ENCODE assay signal across 9 cellular contexts in the genomic region with DNA sequence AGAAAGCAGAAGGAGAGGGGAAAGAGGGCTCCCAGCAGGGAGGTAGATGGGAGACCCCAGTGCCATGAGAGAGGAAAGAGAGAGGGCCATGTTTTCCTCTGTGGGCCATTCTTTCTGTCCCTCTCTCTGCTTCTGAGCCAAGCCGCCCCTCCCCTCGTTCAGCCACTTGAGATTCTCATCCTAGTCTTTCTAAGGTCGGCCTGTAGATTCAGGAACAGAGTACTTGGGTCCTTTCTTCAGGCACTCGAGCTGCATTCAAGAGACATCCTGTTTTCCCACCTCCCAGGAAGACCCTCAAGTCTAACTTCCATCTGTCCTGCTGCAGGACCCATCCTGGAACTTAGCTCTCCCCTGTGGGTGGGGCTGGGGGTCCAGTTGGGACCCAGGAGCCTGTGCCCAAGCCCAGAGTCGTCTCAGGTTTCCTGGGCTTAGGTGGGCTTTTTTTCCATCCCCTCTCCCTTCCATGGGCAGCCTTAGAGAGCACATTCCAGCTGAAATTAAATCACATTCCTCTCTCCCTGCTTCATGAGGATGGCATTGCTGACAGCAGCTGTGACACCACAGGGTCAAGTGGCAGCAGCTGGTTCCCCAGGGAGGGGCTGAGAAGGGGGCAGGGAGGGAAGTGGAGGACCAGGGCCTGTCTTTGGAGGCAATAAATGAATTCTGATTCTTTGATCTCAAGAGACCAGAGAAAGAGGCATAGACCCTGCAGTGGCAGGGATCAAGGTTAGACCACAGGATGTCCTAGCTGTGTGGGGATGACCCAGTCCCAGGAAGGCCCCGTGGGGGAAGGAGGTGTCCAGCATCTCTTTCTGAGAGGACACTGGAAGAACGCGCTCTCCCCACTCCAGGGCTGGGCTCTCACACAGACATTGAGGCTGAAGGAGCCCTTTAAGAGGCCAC. TPM values are rescaled to one million over a fixed set of nuclear protein-coding genes. Genes with fewer than 3 reads are reported as not detected.
DNase-seq lines count a peak whose midpoint lies in the region; ATAC-seq, FAIRE-seq and TF ChIP-seq lines count a peak whose summit lies in the region.
"Had no signal": no experiment of that assay in that cellular context is flagged by ENCODE, and none has a peak within 500 bp of the region (broad histone marks: within the 10 kb centered on the region; RNA-seq: fewer than 3 reads in every experiment).

No MANE protein-coding gene starts in this region.

- no peaks in the 10 kb centered on the region for H3K9me3 ChIP-seq in pancreas

- H3K4me3 Mint-ChIP-seq in osteocyte (ENCODE audit: unreplicated experiment): peak overlapping the region; percentile 40

- no peaks in the 10 kb centered on the region for H3K27me3 Mint-ChIP-seq in osteocyte (ENCODE audit: unreplicated experiment)

- no peak for FAIRE-seq in pancreas (lab: Jason Lieb, UNC)

- 52 to 63% methylated on average over 8 of the region's 8 CpGs for WGBS in pancreas, 2 donors

- no peak overlapping the region for H3K4me3 ChIP-seq in pancreas

- DNase-seq in COLO668 (lab: John Stamatoyannopoulos, UW; ENCODE audit: unreplicated experiment) (peak; percentile 46), NCI-H510A (lab: John Stamatoyannopoulos, UW) (peak; percentile 38), fibroblast of peridontal ligament (ENCODE audit: extremely low read depth) (peak; percentile 30), osteocyte (ENCODE audit: extremely low spot score, unreplicated experiment) (no peak), pancreas (no peak), KG1 (lab: John Stamatoyannopoulos, UW) (no peak)
- DNase-seq in activated T-cell treated with anti-CD3 and anti-CD28 coated beads, Interleukin-2, amount 50 U/mL, for 48 hours: no peak

- peaks cover 5 to 16% (median 6%) of the 10 kb centered on the region in 3 donors for H3K4me1 ChIP-seq in pancreas

- no peaks in the 10 kb centered on the region for H3K36me3 Mint-ChIP-seq in osteocyte (ENCODE audit: unreplicated experiment)

- peaks cover 76% of the 10 kb centered on the region for H3K4me1 Mint-ChIP-seq in osteocyte (ENCODE audit: unreplicated experiment)

- H3K27me3 ChIP-seq in pancreas: no peaks in the 10 kb centered on the region

- ATAC-seq in HG02571 (IDR thresholded peaks at IDR 0.05; ENCODE audit: unreplicated experiment) (no peak), pancreas (no peak)

- peak overlapping the region; percentile 70 for H3K27ac Mint-ChIP-seq in osteocyte (ENCODE audit: unreplicated experiment)

- H3K27ac ChIP-seq in pancreas: no peak overlapping the region

- intact Hi-C loops in pancreas (cut with DNase I): no loop called here

- TF ChIP-seq CTCF in osteocyte (IDR thresholded peaks at IDR 0.05) (no peak), pancreas (IDR thresholded peaks at IDR 0.05) (no peak)

- no peaks in the 10 kb centered on the region for H3K36me3 ChIP-seq in pancreas

- no peaks in the 10 kb centered on the region for H3K9me3 Mint-ChIP-seq in osteocyte (ENCODE audit: unreplicated experiment)

RNA-seq across cellular contexts. Expression of a gene that starts 12.9 kb away (rescaled TPM):
- total RNA-seq in osteocyte (24.2 and 26.5 TPM in 2 replicates), pancreas (1 to 10 TPM; 1.1 to 7.6 (median 3.4) TPM)
- 1 to 10 TPM; 3.5 to 7.0 TPM for polyA plus RNA-seq in pancreas

RNA-seq across cellular contexts. Expression of a gene that starts 22.4 kb away (rescaled TPM):
- total RNA-seq in osteocyte (0.29 and 0.43 TPM in 2 replicates), pancreas (under 1 TPM in 1 of 6 donors, not detected in 5; 0.12 TPM)
- not detected for polyA plus RNA-seq in pancreas

RNA-seq across cellular contexts. Expression of a gene that starts 41.1 kb away (rescaled TPM):
- 144 and 146 TPM in 2 replicates for total RNA-seq in osteocyte
- 1 to 10 TPM in 3 of 6 donors, under 1 TPM in 3; 0.38 to 5.0 (median 1.2) TPM for total RNA-seq in pancreas
- 1 to 10 TPM; 3.3 to 4.0 TPM for polyA plus RNA-seq in pancreas

RNA-seq across cellular contexts. Expression of a gene that starts 45.1 kb away (rescaled TPM):
- total RNA-seq in osteocyte (0.35 TPM in 1 of 2 replicates, not detected in the other), pancreas (not detected)
- polyA plus RNA-seq in pancreas: under 1 TPM; 0.38 to 0.46 TPM
- total RNA-seq: NCI-H460 had no signal

Comparison
In these comparisons a context has a peak if more than half of its experiments do, and no peak if none do; other contexts are left out.
1. DNase-seq: peak in COLO668 (single experiment), NCI-H510A (single experiment) and fibroblast of peridontal ligament (single experiment); none in osteocyte (single experiment), activated T-cell treated with anti-CD3 and anti-CD28 coated beads, Interleukin-2, amount 50 U/mL, for 48 hours (0 of 2), pancreas (0 of 6) and KG1 (single experiment).
2. RNA of a gene that starts 41.1 kb away (total RNA-seq): 144 to 146 TPM in osteocyte; 0.38 to 5.0 TPM in pancreas; every median in the first group is over 10 times any median in the second.